8 cellular contexts compared by ENCODE assay signal in the genomic region with DNA sequence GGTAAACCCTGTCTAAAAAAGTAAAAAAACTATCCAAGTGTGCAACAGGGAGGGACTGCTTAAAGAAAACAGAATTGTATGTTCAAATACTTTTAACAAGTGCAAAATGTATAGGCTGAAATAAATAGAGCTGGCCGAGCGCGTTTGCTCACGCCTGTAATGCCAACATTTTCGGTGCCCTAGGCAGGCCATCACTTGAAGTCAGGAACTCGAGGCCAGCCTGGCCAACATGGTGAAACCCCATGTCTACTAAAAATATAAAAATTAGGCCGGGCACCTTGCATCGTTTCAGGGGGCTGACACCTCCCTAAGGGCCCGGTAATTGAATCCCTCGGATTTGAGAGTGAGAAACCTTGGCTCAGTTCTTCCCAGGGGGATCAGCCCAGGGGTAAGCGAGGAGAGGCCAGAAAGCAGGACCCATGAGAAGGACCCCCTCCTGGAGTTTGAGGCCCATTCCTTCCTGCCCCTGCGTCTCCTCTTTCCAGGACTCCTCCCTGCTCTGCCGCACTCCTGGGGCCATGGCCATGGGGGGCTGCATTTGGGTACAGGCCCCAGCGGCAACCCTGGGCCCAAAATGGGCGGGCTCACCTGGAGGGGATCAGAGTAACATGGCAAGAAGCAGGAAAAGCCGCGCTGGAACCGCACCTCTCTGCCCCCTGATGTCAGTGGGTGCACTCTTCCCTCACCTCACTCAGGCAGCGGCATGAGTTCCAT.
DNase-seq lines count a peak whose midpoint lies in the region; ATAC-seq, FAIRE-seq and TF ChIP-seq lines count a peak whose summit lies in the region.

No MANE protein-coding gene starts in this region.

- no peaks in the 10 kb centered on the region for H3K9me3 ChIP-seq in CD8-positive, alpha-beta memory T cell (ENCODE audit: low read length)
- no peaks in the 10 kb centered on the region for H3K9me3 ChIP-seq in Peyer's patch
- no peaks in the 10 kb centered on the region for H3K9me3 ChIP-seq in pancreas

- ATAC-seq in pancreas, result no peak
- no peak for ATAC-seq in GM19397 (IDR thresholded peaks at IDR 0.05; ENCODE audit: unreplicated experiment)

- peak overlapping the region; percentile 94 to 100 (median 98) for H3K4me3 Mint-ChIP-seq in CD8-positive, alpha-beta memory T cell

- POLR2A ChIA-PET in CD8-positive, alpha-beta memory T cell (lab: Charles Lee), result interaction anchor here (0.6 to 2.3 kb wide), 4 partner anchors 9 to 352 kb away, joined by 5 to 24 read pairs (median 12); partner anchors contain the start of genes SBDS and TMEM248

- peaks cover 16% of the 10 kb centered on the region for H3K4me1 ChIP-seq in CD8-positive, alpha-beta memory T cell (ENCODE audit: insufficient read depth, low read length)
- peaks cover 0 to 14% (median 0%) of the 10 kb centered on the region in 4 donors for H3K4me1 ChIP-seq in Peyer's patch
- H3K4me1 ChIP-seq in pancreas, result peaks cover 0 to 6% (median 3%) of the 10 kb centered on the region in 3 donors

- H3K36me3 ChIP-seq in CD8-positive, alpha-beta memory T cell (ENCODE audit: insufficient read depth, low read length), result no peaks in the 10 kb centered on the region
- H3K36me3 ChIP-seq in Peyer's patch (no peaks in the 10 kb centered on the region), pancreas (no peaks in the 10 kb centered on the region)

- H3K27ac ChIP-seq in CD8-positive, alpha-beta memory T cell (ENCODE audit: low read depth, low read length), result peak overlapping the region; percentile 96
- peak overlapping the region; percentile 87 to 95 (median 91) for H3K27ac ChIP-seq in Peyer's patch
- peak overlapping the region; percentile 88 to 95 (median 90) for H3K27ac ChIP-seq in pancreas

- CTCF ChIA-PET in CD8-positive, alpha-beta memory T cell (lab: Charles Lee), result interaction anchor here (1.4 to 1.8 kb wide), 4 partner anchors 8 to 352 kb away, joined by 4 to 5 read pairs (median 5); partner anchors contain the start of genes RABGEF1 and SBDS

- H3K4me1 Mint-ChIP-seq in CD8-positive, alpha-beta memory T cell, result peaks cover 17 to 29% (median 28%) of the 10 kb centered on the region in 3 donors

- FAIRE-seq in pancreas (lab: Jason Lieb, UNC), result no peak

- 48 to 57% methylated on average over 19 of the region's 19 CpGs for WGBS in pancreas, 2 donors

- no peaks in the 10 kb centered on the region for H3K27me3 ChIP-seq in CD8-positive, alpha-beta memory T cell (ENCODE audit: insufficient read depth, low read length, poor library complexity, severe bottlenecking)
- no peaks in the 10 kb centered on the region for H3K27me3 ChIP-seq in Peyer's patch
- no peaks in the 10 kb centered on the region for H3K27me3 ChIP-seq in pancreas

- no peak for TF ChIP-seq CTCF in Peyer's patch (IDR thresholded peaks at IDR 0.05)
- TF ChIP-seq CTCF in epithelial cell of proximal tubule (conservative IDR thresholded peaks at IDR 0.05; ENCODE audit: low read depth, low read length), result no peak
- TF ChIP-seq CTCF in pancreas (IDR thresholded peaks at IDR 0.05), result no peak

- H3K4me3 ChIP-seq in CD8-positive, alpha-beta memory T cell (ENCODE audit: low read length), result peak overlapping the region; percentile 68
- H3K4me3 ChIP-seq in Peyer's patch (peak overlapping the region; percentile 68 to 89 (median 70)), epithelial cell of proximal tubule (ENCODE audit: low read depth, low read length) (peak overlapping the region; percentile 97), pancreas (peak overlapping the region; percentile 66 to 95 (median 84))

- TF ChIP-seq POLR2A in Peyer's patch (IDR thresholded peaks at IDR 0.05), result no peak

- H3K36me3 Mint-ChIP-seq in CD8-positive, alpha-beta memory T cell, result peaks cover 0 to 8% (median 1%) of the 10 kb centered on the region in 3 donors

- H3K27ac Mint-ChIP-seq in CD8-positive, alpha-beta memory T cell, result peak overlapping the region; percentile 97 to 100 (median 100)

- peaks cover 0 to 1% (median 0%) of the 10 kb centered on the region in 5 donors for H3K9me3 Mint-ChIP-seq in CD8-positive, alpha-beta memory T cell

- peak in 1 of 5 donors; percentile 50 for DNase-seq in CD8-positive, alpha-beta memory T cell
- DNase-seq in Peyer's patch (peak in 1 of 3 donors; percentile 50), epithelial cell of proximal tubule (ENCODE audit: low read depth) (no peak), pancreas (peak in 4 of 6 donors; percentile 15 to 74 (median 38)), globus pallidus (ENCODE audit: low spot score) (no peak), SIG-M5 (lab: John Stamatoyannopoulos, UW) (no peak)
- no peak for DNase-seq in effector CD4-positive, alpha-beta T cell

- intact Hi-C loops in pancreas (cut with DNase I), result no loop called here

- peaks cover 0 to 6% of the 10 kb centered on the region in 2 donors for H3K27me3 Mint-ChIP-seq in CD8-positive, alpha-beta memory T cell

Comparison
In these comparisons a context has a peak if more than half of its experiments do, and no peak if none do; other contexts are left out.
1. DNase-seq: peak in pancreas (4 of 6); none in epithelial cell of proximal tubule (single experiment), globus pallidus (single experiment), effector CD4-positive, alpha-beta T cell (single experiment) and SIG-M5 (single experiment).
2. Peak in every context shown above with its lines, with median percentiles within 50 percentile points of each other: H3K27ac ChIP-seq and H3K4me3 ChIP-seq.